ENCODE assay signal across 15 cellular contexts in the genomic region with DNA sequence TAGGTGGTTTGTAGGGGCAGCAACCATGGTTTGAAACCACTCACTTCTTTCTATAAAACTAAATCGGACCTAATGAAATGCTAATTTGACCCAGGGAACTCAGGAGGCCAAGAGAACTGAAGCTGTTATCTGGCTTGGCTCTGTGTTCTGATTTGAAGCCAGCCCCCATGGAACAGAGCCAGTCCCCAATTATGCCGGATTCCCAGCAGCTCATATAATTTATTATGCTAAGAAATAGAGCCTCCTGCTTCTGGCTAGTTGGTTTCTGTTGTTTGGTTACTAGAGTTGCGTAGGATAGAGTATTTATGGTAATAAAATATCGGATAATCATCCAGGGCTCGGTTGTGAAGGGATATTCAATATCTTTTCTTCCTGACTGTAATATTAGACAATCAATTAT.
DNase-seq lines count a peak whose midpoint lies in the region; ATAC-seq lines count a peak whose summit lies in the region.
"Had no signal": no experiment of that assay in that cellular context is flagged by ENCODE, and none has a peak within 500 bp of the region (broad histone marks: within the 10 kb centered on the region; RNA-seq: fewer than 3 reads in every experiment).

No MANE protein-coding gene starts in this region.

- H3K9me3 Mint-ChIP-seq in stimulated activated effector memory CD8-positive, alpha-beta T cell treated with anti-CD3 and anti-CD28 coated beads, Interleukin-12 subunit alpha, Interleukin-12 subunit beta, amount 100 ng/mL, for 72 hours = no peaks in the 10 kb centered on the region
- H3K9me3 Mint-ChIP-seq: activated T-cell treated with anti-CD3 and anti-CD28 coated beads, Interleukin-2, amount 50 U/mL, for 4 hours; T-helper 2 cell treated with Interferon-gamma antibody and Interleukin-4, amounts not matched to agents 5 μg/mL and 100 μg/mL, for 36 hours had no signal

- H3K4me1 Mint-ChIP-seq in stimulated activated effector memory CD8-positive, alpha-beta T cell treated with anti-CD3 and anti-CD28 coated beads, Interleukin-12 subunit alpha, Interleukin-12 subunit beta, amount 100 ng/mL, for 72 hours = no peaks in the 10 kb centered on the region

- H3K4me3 Mint-ChIP-seq in stimulated activated effector memory CD8-positive, alpha-beta T cell treated with anti-CD3 and anti-CD28 coated beads, Interleukin-12 subunit alpha, Interleukin-12 subunit beta, amount 100 ng/mL, for 72 hours = no peak overlapping the region
- H3K4me3 Mint-ChIP-seq: activated T-cell treated with anti-CD3 and anti-CD28 coated beads, Interleukin-2, amount 50 U/mL, for 4 hours; T-helper 2 cell treated with Interferon-gamma antibody and Interleukin-4, amounts not matched to agents 5 μg/mL and 100 μg/mL, for 36 hours had no signal

- no peaks in the 10 kb centered on the region for H3K36me3 Mint-ChIP-seq in stimulated activated effector memory CD8-positive, alpha-beta T cell treated with anti-CD3 and anti-CD28 coated beads, Interleukin-12 subunit alpha, Interleukin-12 subunit beta, amount 100 ng/mL, for 72 hours

- peak; percentile 73 for DNase-seq in DMS 273 (lab: John Stamatoyannopoulos, UW; ENCODE audit: unreplicated experiment)
- peak; percentile 71 for DNase-seq in NCI-H2196 treated with DMSO at 0.1 percent for 48 hours (lab: John Stamatoyannopoulos, UW; ENCODE audit: unreplicated experiment)
- peak; percentile 63 for DNase-seq in cerebellum (ENCODE audit: low spot score)
- peak; percentile 9 for DNase-seq in myocyte (ENCODE audit: low read depth)
- no peak for DNase-seq in stimulated activated effector memory CD8-positive, alpha-beta T cell treated with anti-CD3 and anti-CD28 coated beads, Interleukin-12 subunit alpha, Interleukin-12 subunit beta, amount 100 ng/mL, for 72 hours (ENCODE audit: low spot score in 2 of 2)
- DNase-seq in COLO829 (ENCODE audit: low spot score) = no peak
- DNase-seq: activated T-cell treated with anti-CD3 and anti-CD28 coated beads, Interleukin-2, amount 50 U/mL, for 4 hours; HCEC 1CT; KG1; NCI-H1436 treated with DMSO at 0.1 percent for 48 hours; NCI-H774; spleen had no signal

- ATAC-seq in HG02885 (IDR thresholded peaks at IDR 0.05; ENCODE audit: poor library complexity, unreplicated experiment) (no peak), HG03378 (IDR thresholded peaks at IDR 0.05; ENCODE audit: unreplicated experiment) (no peak)
- no peak for ATAC-seq in stimulated activated effector memory CD8-positive, alpha-beta T cell treated with anti-CD3 and anti-CD28 coated beads, Interleukin-12 subunit alpha, Interleukin-12 subunit beta, amount 100 ng/mL, for 72 hours
- ATAC-seq: activated T-cell treated with anti-CD3 and anti-CD28 coated beads, Interleukin-2, amount 50 U/mL, for 4 hours had no signal

- H3K27ac Mint-ChIP-seq in stimulated activated effector memory CD8-positive, alpha-beta T cell treated with anti-CD3 and anti-CD28 coated beads, Interleukin-12 subunit alpha, Interleukin-12 subunit beta, amount 100 ng/mL, for 72 hours = no peak overlapping the region
- H3K27ac Mint-ChIP-seq: T-helper 2 cell treated with Interferon-gamma antibody and Interleukin-4, amounts not matched to agents 5 μg/mL and 100 μg/mL, for 36 hours had no signal

Comparison
In these comparisons a context has a peak if more than half of its experiments do, and no peak if none do; other contexts are left out.
1. DNase-seq: peak in DMS 273 (single experiment), NCI-H2196 treated with DMSO at 0.1 percent for 48 hours (single experiment), cerebellum (single experiment) and myocyte (single experiment); none in stimulated activated effector memory CD8-positive, alpha-beta T cell treated with anti-CD3 and anti-CD28 coated beads, Interleukin-12 subunit alpha, Interleukin-12 subunit beta, amount 100 ng/mL, for 72 hours (0 of 2) and COLO829 (single experiment).